Comparison of ENCODE assay signal across 8 cellular contexts in the genomic region with DNA sequence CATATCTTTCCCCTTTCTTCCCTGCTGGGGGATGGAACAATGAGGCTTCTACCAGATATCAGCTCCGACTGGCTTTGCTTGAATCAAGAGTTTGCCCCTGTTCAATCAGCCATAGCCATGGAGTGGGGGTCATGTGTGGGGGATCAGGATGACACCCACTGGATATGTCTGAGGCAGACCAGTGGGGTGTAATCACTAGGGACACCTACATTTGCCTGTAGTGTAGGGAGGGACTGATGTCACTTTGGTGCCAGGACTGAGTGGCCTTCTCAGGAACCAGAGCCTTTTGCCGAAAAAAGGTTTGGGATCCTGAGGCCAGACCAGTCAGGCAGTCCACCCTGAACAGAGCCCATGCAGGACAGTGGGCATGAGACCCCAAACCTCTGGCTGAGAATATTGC. TPM values are rescaled to one million over a fixed set of nuclear protein-coding genes. Genes with fewer than 3 reads are reported as not detected.
DNase-seq lines count a peak whose midpoint lies in the region; ATAC-seq and TF ChIP-seq lines count a peak whose summit lies in the region.

No MANE protein-coding gene starts in this region.

- no peak for TF ChIP-seq POLR2A in spleen (IDR thresholded peaks at IDR 0.05)

- CTCF ChIA-PET in activated CD8-positive, alpha-beta T cell treated with anti-CD3 and anti-CD28 coated beads for 36 hours (lab: Charles Lee) = interaction anchor here (0.7 to 1.8 kb wide), 5 partner anchors 8 to 120 kb away, joined by 3 to 11 read pairs (median 3); no protein-coding TSS in a partner anchor

- H3K27me3 ChIP-seq in iPS DF 6.9 (ENCODE audit: control insufficient read depth, insufficient read depth, low read length) = no peaks in the 10 kb centered on the region
- H3K27me3 ChIP-seq in spleen (replicated peaks in 1 of 7) = no peaks in the 10 kb centered on the region

- ATAC-seq in activated CD8-positive, alpha-beta T cell treated with anti-CD3 and anti-CD28 coated beads for 36 hours = no peak
- ATAC-seq in HG03039 (IDR thresholded peaks at IDR 0.05; ENCODE audit: unreplicated experiment) (no peak), GM21423 (IDR thresholded peaks at IDR 0.05; ENCODE audit: unreplicated experiment) (no peak)

- WGBS in iPS DF 6.9 (ENCODE audit: insufficient coverage, insufficient read length) = no CpG with 5 or more reads among the region's 2 CpGs
- WGBS in spleen, 5 donors = 75 to 86% (median 80%) methylated on average over 2 of the region's 2 CpGs

- no peaks in the 10 kb centered on the region; the same call in 1 of the 2 replicates for H3K27me3 Mint-ChIP-seq in HFFc6 (ENCODE audit: insufficient read depth)
- H3K27me3 Mint-ChIP-seq in activated CD8-positive, alpha-beta T cell treated with anti-CD3 and anti-CD28 coated beads for 36 hours = no peaks in the 10 kb centered on the region

- TF ChIP-seq CTCF in HFFc6 (IDR thresholded peaks at IDR 0.05) (no peak), spleen (IDR thresholded peaks at IDR 0.05 in 8 of 11, conservative IDR thresholded peaks at IDR 0.05 in 3 of 11) (no peak), GM10266 (IDR thresholded peaks at IDR 0.05; ENCODE audit: control insufficient read depth, insufficient read depth, low read depth, missing control alignments) (no peak)
- no peak for TF ChIP-seq CTCF in activated CD8-positive, alpha-beta T cell treated with anti-CD3 and anti-CD28 coated beads for 36 hours (IDR thresholded peaks at IDR 0.05)

- POLR2A ChIA-PET in activated CD8-positive, alpha-beta T cell treated with anti-CD3 and anti-CD28 coated beads for 36 hours (lab: Charles Lee) = interaction anchor here (0.6 to 1.5 kb wide), 3 partner anchors 8 to 86 kb away, joined by 3 to 8 read pairs (median 3); no protein-coding TSS in a partner anchor

- no peaks in the 10 kb centered on the region for H3K9me3 ChIP-seq in iPS DF 6.9 (ENCODE audit: control insufficient read depth, insufficient read depth, low read length)
- H3K9me3 ChIP-seq in spleen = no peaks in the 10 kb centered on the region

- H3K27ac ChIP-seq in iPS DF 6.9 (ENCODE audit: low read length) (no peak overlapping the region), spleen (peak overlapping the region in 1 of 8 donors; percentile 94)

- H3K36me3 ChIP-seq in iPS DF 6.9 (ENCODE audit: control insufficient read depth, insufficient read depth, low read length) (peaks cover 10% of the 10 kb centered on the region), spleen (peaks cover 0 to 25% (median 20%) of the 10 kb centered on the region in 6 donors)

- DNase-seq in HFFc6 (no peak), iPS DF 6.9 (ENCODE audit: low read depth, low spot score) (no peak), spleen (no peak), GM10266 (ENCODE audit: extremely low spot score) (no peak), middle frontal gyrus (ENCODE audit: extremely low spot score, low spot score) (no peak)
- no peak for DNase-seq in activated CD8-positive, alpha-beta T cell treated with anti-CD3 and anti-CD28 coated beads for 36 hours

- H3K4me3 Mint-ChIP-seq in HFFc6 = peak overlapping the region; percentile 92
- H3K4me3 Mint-ChIP-seq in activated CD8-positive, alpha-beta T cell treated with anti-CD3 and anti-CD28 coated beads for 36 hours = peak overlapping the region; percentile 86

- peak overlapping the region; percentile 95; the same call in 1 of the 2 replicates for H3K4me3 ChIP-seq in iPS DF 6.9 (ENCODE audit: low read length)
- peak overlapping the region; percentile 76 to 97 (median 84) for H3K4me3 ChIP-seq in spleen

- H3K27ac Mint-ChIP-seq in HFFc6 = peak overlapping the region; percentile 88
- H3K27ac Mint-ChIP-seq in activated CD8-positive, alpha-beta T cell treated with anti-CD3 and anti-CD28 coated beads for 36 hours = peak overlapping the region; percentile 30

- H3K9me3 Mint-ChIP-seq in HFFc6 = no peaks in the 10 kb centered on the region
- H3K9me3 Mint-ChIP-seq in activated CD8-positive, alpha-beta T cell treated with anti-CD3 and anti-CD28 coated beads for 36 hours = no peaks in the 10 kb centered on the region

- H3K36me3 Mint-ChIP-seq in HFFc6 (ENCODE audit: low read depth) = no peaks in the 10 kb centered on the region; the same call in none of the 2 replicates
- peaks cover 17% of the 10 kb centered on the region for H3K36me3 Mint-ChIP-seq in activated CD8-positive, alpha-beta T cell treated with anti-CD3 and anti-CD28 coated beads for 36 hours (ENCODE audit: low read depth)

- intact Hi-C loops in activated CD8-positive, alpha-beta T cell treated with anti-CD3 and anti-CD28 coated beads for 36 hours (cut with micrococcal nuclease) = no loop called here
- intact Hi-C loops in spleen (cut with DNase I; ENCODE audit: low total_unique reads) = loop anchor here (10.0 kb wide), 1 partner anchor 104 kb away; no protein-coding TSS in a partner anchor

- peaks cover 17% of the 10 kb centered on the region for H3K4me1 Mint-ChIP-seq in HFFc6 (ENCODE audit: low read depth)
- peaks cover 20% of the 10 kb centered on the region for H3K4me1 Mint-ChIP-seq in activated CD8-positive, alpha-beta T cell treated with anti-CD3 and anti-CD28 coated beads for 36 hours (ENCODE audit: low read depth)

- H3K4me1 ChIP-seq in iPS DF 6.9 (ENCODE audit: control insufficient read depth, insufficient read depth, low read length) (peaks cover 3% of the 10 kb centered on the region), spleen (peaks cover 12 to 34% (median 20%) of the 10 kb centered on the region in 6 donors)

RNA-seq across cellular contexts. Expression of gene ITPA, which starts 1.0 kb away (rescaled TPM):
- 10 to 100 TPM; 62.3 to 76.7 (median 70.2) TPM for total RNA-seq in HFFc6 (2021; fragmentation: NEBNext Ultra II Directional; extraction: Animal tissue kit (Norgen Biotek cat#: 25700))
- 10 to 100 TPM; 56.3 to 66.9 TPM for total RNA-seq in activated CD8-positive, alpha-beta T cell treated with anti-CD3 and anti-CD28 coated beads for 36 hours
- 10 to 100 TPM; 26.1 to 54.8 (median 38.1) TPM for total RNA-seq in spleen
- polyA plus RNA-seq in spleen = 100 to 1,000 TPM; 111 to 173 (median 165) TPM

RNA-seq across cellular contexts. Expression of gene DDRGK1, which starts 5.9 kb away (rescaled TPM):
- total RNA-seq in HFFc6 (2021; fragmentation: NEBNext Ultra II Directional; extraction: Animal tissue kit (Norgen Biotek cat#: 25700)) = 10 to 100 TPM; 30.3 to 68.3 (median 31.5) TPM
- 10 to 100 TPM; 50.1 to 54.1 TPM for total RNA-seq in activated CD8-positive, alpha-beta T cell treated with anti-CD3 and anti-CD28 coated beads for 36 hours
- 10 to 100 TPM; 38.2 to 53.7 (median 48.2) TPM for total RNA-seq in spleen
- 10 to 100 TPM; 25.6 to 37.3 (median 28.1) TPM for polyA plus RNA-seq in spleen

RNA-seq across cellular contexts. Expression of gene SLC4A11, which starts 28.6 kb away (rescaled TPM):
- total RNA-seq in HFFc6 (2021; fragmentation: NEBNext Ultra II Directional; extraction: Animal tissue kit (Norgen Biotek cat#: 25700)) = 1 to 10 TPM; 2.4 to 3.6 (median 3.1) TPM
- total RNA-seq in activated CD8-positive, alpha-beta T cell treated with anti-CD3 and anti-CD28 coated beads for 36 hours = 1 to 10 TPM; 1.8 to 2.8 TPM
- 1 to 10 TPM in 2 of 7 donors, under 1 TPM in 5; 0.52 to 1.6 (median 0.67) TPM for total RNA-seq in spleen
- 1 to 10 TPM in 2 of 3 donors, under 1 TPM in 1; 0.93 to 1.4 (median 1.1) TPM for polyA plus RNA-seq in spleen

RNA-seq across cellular contexts. Expression of gene LZTS3, which starts 37.0 kb away (rescaled TPM):
- total RNA-seq in HFFc6 (2021; fragmentation: NEBNext Ultra II Directional; extraction: Animal tissue kit (Norgen Biotek cat#: 25700)) = 1 to 10 TPM; 2.7 to 6.1 (median 3.0) TPM
- total RNA-seq in activated CD8-positive, alpha-beta T cell treated with anti-CD3 and anti-CD28 coated beads for 36 hours = 1 to 10 TPM; 1.3 to 1.4 TPM
- 1 to 10 TPM; 1.4 to 5.5 (median 2.3) TPM for total RNA-seq in spleen
- 1 to 10 TPM in 1 of 3 donors, under 1 TPM in 2; 0.64 to 1.6 (median 0.96) TPM for polyA plus RNA-seq in spleen

RNA-seq across cellular contexts. Expression of gene FASTKD5, which starts 50.7 kb away (rescaled TPM):
- total RNA-seq in HFFc6 (2021; fragmentation: NEBNext Ultra II Directional; extraction: Animal tissue kit (Norgen Biotek cat#: 25700)) = 10 to 100 TPM; 11.9 to 15.0 (median 13.8) TPM
- total RNA-seq in activated CD8-positive, alpha-beta T cell treated with anti-CD3 and anti-CD28 coated beads for 36 hours = 10 to 100 TPM; 17.3 to 18.1 TPM
- 10 to 100 TPM; 17.0 to 22.6 (median 18.5) TPM for total RNA-seq in spleen
- 10 to 100 TPM in 1 of 3 donors, 1 to 10 TPM in 2; 8.4 to 11.1 (median 9.0) TPM for polyA plus RNA-seq in spleen
